Comparison of ENCODE assay signal across 10 cellular contexts in the genomic region with DNA sequence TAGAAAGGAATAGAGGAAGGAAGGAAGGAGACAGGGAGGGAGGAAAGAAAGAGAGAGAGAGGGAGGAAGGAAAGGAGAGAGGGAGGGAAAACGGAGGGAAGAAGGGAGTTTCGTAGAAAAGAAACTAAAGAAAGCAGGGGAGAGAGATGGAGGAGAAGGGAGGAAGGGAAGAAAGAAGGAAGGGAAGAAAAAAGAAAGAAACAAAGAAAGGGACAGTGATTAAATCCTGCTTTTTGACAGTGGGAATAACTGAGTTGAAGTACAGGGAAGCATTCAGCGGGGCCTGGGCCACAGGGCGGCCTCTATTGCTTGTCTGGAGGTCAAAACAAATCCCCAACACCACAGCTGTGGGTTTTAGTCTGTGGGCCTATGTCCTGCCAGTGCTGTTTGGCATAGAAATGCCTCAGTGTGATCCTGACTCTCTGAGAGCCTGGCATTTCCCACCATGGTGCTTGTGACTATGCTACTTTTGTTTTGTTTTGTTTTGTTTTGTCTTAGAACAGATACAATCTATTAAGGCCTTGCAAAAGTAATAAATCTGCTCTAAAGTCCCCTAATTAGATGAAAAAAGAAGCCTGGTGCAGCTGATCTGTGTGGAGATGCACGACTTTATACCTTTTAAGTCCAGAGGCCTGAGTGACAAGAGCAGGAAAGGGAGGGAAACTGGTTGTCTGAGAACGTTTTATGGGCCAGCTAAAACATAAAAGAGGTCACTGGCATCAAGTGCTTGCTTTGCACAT. TPM values are rescaled to one million over a fixed set of nuclear protein-coding genes. Genes with fewer than 3 reads are reported as not detected.
A peak's percentile ranks its signal among the peaks of the same experiment; 100 is the strongest.
DNase-seq lines count a peak whose midpoint lies in the region; ATAC-seq, FAIRE-seq and TF ChIP-seq lines count a peak whose summit lies in the region.
"Had no signal": no experiment of that assay in that cellular context is flagged by ENCODE, and none has a peak within 500 bp of the region (broad histone marks: within the 10 kb centered on the region; RNA-seq: fewer than 3 reads in every experiment).

No MANE protein-coding gene starts in this region.

- peaks cover 7% of the 10 kb centered on the region for H3K9me3 Mint-ChIP-seq in activated naive CD8-positive, alpha-beta T cell treated with anti-CD3 and anti-CD28 coated beads, Interleukin-2, amount 50 U/mL, for 24 hours

- no peak for ATAC-seq in activated naive CD8-positive, alpha-beta T cell treated with anti-CD3 and anti-CD28 coated beads, Interleukin-2, amount 50 U/mL, for 24 hours

- WGBS in stomach, 5 donors: 54 to 62% (median 57%) methylated on average over 6 of the region's 6 CpGs

- peaks cover 2% of the 10 kb centered on the region for H3K36me3 Mint-ChIP-seq in activated naive CD8-positive, alpha-beta T cell treated with anti-CD3 and anti-CD28 coated beads, Interleukin-2, amount 50 U/mL, for 24 hours (ENCODE audit: low read depth)

- intact Hi-C loops in stomach (cut with DNase I; ENCODE audit: low total_unique reads): no loop called here

- peak overlapping the region; percentile 86 to 94 (median 92) for H3K27ac ChIP-seq in stomach

- no peaks in the 10 kb centered on the region for H3K9me3 ChIP-seq in stomach

- TF ChIP-seq EP300 in stomach (IDR thresholded peaks at IDR 0.05): no peak

- TF ChIP-seq CTCF in stomach (IDR thresholded peaks at IDR 0.05) (no peak), D721Med (IDR thresholded peaks at IDR 0.05; ENCODE audit: insufficient read depth, missing control alignments) (no peak)

- peaks cover 19 to 39% (median 30%) of the 10 kb centered on the region in 4 donors for H3K4me1 ChIP-seq in stomach

- H3K27me3 ChIP-seq in stomach: no peaks in the 10 kb centered on the region

- no peak for FAIRE-seq in D721Med (lab: Jason Lieb, UNC)
- FAIRE-seq: colon had no signal

- H3K27me3 Mint-ChIP-seq in activated naive CD8-positive, alpha-beta T cell treated with anti-CD3 and anti-CD28 coated beads, Interleukin-2, amount 50 U/mL, for 24 hours: no peaks in the 10 kb centered on the region

- H3K36me3 ChIP-seq in stomach: no peaks in the 10 kb centered on the region

- H3K4me3 ChIP-seq in stomach: no peak overlapping the region

- H3K4me3 Mint-ChIP-seq in activated naive CD8-positive, alpha-beta T cell treated with anti-CD3 and anti-CD28 coated beads, Interleukin-2, amount 50 U/mL, for 24 hours: no peak overlapping the region

- TF ChIP-seq POLR2A in stomach (IDR thresholded peaks at IDR 0.05): no peak

- H3K27ac Mint-ChIP-seq in activated naive CD8-positive, alpha-beta T cell treated with anti-CD3 and anti-CD28 coated beads, Interleukin-2, amount 50 U/mL, for 24 hours: peak overlapping the region; percentile 85

- DNase-seq in LHCN-M2 (ENCODE audit: low read depth) (peak; percentile 35), islet precursor cell (peak; percentile 53), stomach (no peak), DMS114 treated with DMSO at 0.1 percent for 48 hours (lab: John Stamatoyannopoulos, UW; ENCODE audit: unreplicated experiment) (no peak), D721Med (ENCODE audit: insufficient read length, low spot score) (no peak), NCI-H2227 treated with DMSO at 0.1 percent for 48 hours (lab: John Stamatoyannopoulos, UW) (no peak), NOMO-1 (lab: John Stamatoyannopoulos, UW; ENCODE audit: unreplicated experiment in 2 of 2) (no peak)
- no peak for DNase-seq in activated naive CD8-positive, alpha-beta T cell treated with anti-CD3 and anti-CD28 coated beads, Interleukin-2, amount 50 U/mL, for 24 hours
- DNase-seq: NCI-H526 had no signal

- H3K4me1 Mint-ChIP-seq in activated naive CD8-positive, alpha-beta T cell treated with anti-CD3 and anti-CD28 coated beads, Interleukin-2, amount 50 U/mL, for 24 hours: peaks cover 54% of the 10 kb centered on the region

RNA-seq across cellular contexts. Expression of a gene that starts 40.0 kb away (rescaled TPM):
- total RNA-seq in LHCN-M2 (2014; rRNA removed) (0.57 and 1.2 TPM in 2 replicates), stomach (1 to 10 TPM in 3 of 5 donors, not detected in 2; 2.2 to 4.3 (median 2.9) TPM)
- polyA plus RNA-seq in LHCN-M2 (2012): 0.23 TPM
- polyA plus RNA-seq in stomach: 1 to 10 TPM in 2 of 3 donors, under 1 TPM in 1; 0.61 to 2.6 (median 1.2) TPM

Comparison
In these comparisons a context has a peak if more than half of its experiments do, and no peak if none do; other contexts are left out.
1. DNase-seq: peak in LHCN-M2 (single experiment) and islet precursor cell (single experiment); none in activated naive CD8-positive, alpha-beta T cell treated with anti-CD3 and anti-CD28 coated beads, Interleukin-2, amount 50 U/mL, for 24 hours (single experiment), stomach (single experiment), DMS114 treated with DMSO at 0.1 percent for 48 hours (single experiment), D721Med (single experiment), NCI-H2227 treated with DMSO at 0.1 percent for 48 hours (single experiment) and NOMO-1 (0 of 2).